Comparison of ENCODE assay signal across 8 cellular contexts in the genomic region with DNA sequence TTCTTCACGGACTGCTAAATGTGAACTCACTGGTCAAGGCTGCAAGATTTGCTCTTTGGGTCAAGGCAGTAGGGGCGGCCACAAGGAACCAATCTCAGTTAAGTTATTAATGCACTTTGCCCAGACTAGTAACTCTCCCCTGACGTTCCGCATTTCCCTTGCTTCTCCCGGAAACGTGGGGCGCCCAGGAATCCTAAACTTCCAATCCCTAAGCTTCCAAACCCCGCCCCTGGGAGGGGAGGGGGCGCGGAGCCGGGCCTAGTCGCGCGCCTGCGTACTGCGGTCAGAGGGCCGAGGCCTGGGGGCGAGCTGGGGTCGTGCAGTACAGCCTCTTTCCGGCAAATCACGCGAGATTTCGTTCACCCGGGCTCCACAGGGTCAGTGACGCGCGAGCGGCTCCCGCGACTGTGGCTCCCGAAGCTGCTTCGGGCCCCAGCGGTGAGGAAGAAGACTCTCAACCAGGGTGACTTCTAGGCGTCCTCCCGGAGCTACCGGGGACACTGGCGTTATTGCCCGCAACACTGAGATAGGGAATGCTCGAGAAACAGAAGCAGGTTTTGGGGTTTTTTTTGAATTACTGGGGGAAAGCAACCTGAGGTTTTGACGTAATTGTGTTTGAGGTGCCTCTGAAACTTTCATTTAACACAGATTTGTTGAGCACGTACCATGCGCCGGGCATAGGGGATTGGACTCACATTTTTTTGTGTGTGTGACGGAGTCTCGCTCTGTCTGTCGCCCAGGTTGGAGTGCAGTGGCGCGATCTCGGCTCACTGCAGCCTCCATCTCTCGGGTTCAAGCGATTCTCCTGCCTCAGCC.
DNase-seq lines count a peak whose midpoint lies in the region; ATAC-seq lines count a peak whose summit lies in the region.

A gene (plus strand): TSS at position 265 of the 816 bp plus-strand sequence. CDS start 7,032 bp downstream, outside the sequence.

- ATAC-seq in GM19023 (IDR thresholded peaks at IDR 0.05; ENCODE audit: unreplicated experiment) (peak; percentile 92), HG03342 (IDR thresholded peaks at IDR 0.05; ENCODE audit: unreplicated experiment) (peak; percentile 85)
- peak; percentile 94 to 95 for ATAC-seq in activated CD4-positive, CD25-positive, alpha-beta regulatory T cell treated with anti-CD3 and anti-CD28 coated beads, Interleukin-2, amount 50 U/mL, for 24 hours

- peak; percentile 100 for DNase-seq in AG08395 (ENCODE audit: low spot score)
- DNase-seq in NCI-H446 (lab: John Stamatoyannopoulos, UW) = peak; percentile 85 to 97
- DNase-seq in cerebellar cortex (ENCODE audit: low spot score) = peak; percentile 96
- peak; percentile 99 for DNase-seq in islet precursor cell
- peak; percentile 79 for DNase-seq in stimulated activated CD4-positive, alpha-beta T cell treated with anti-CD3 and anti-CD28 coated beads, Interleukin-12 subunit alpha, Interleukin-12 subunit beta, amount 100 ng/mL, for 4 hours

Comparison
In these comparisons a context has a peak if more than half of its experiments do, and no peak if none do; other contexts are left out.
1. Peak in every context shown above with its lines: DNase-seq and ATAC-seq.